ENCODE assay signal across 11 cellular contexts in genomic region chr20:34415079-34415478, GRCh38. TPM values are rescaled to one million over a fixed set of nuclear protein-coding genes. Genes with fewer than 3 reads are reported as not detected.
DNase-seq lines count a peak whose midpoint lies in the region; ATAC-seq and FAIRE-seq lines count a peak whose summit lies in the region.
"Had no signal": no experiment of that assay in that cellular context is flagged by ENCODE, and none has a peak within 500 bp of the region (broad histone marks: within the 10 kb centered on the region; RNA-seq: fewer than 3 reads in every experiment).

No MANE protein-coding gene starts in this region.

- no peak for DNase-seq in GM18507 (ENCODE audit: extremely low spot score, insufficient read length, low read depth)
- DNase-seq in SIG-M5 (lab: John Stamatoyannopoulos, UW), result peak; percentile 43
- DNase-seq in myocyte (ENCODE audit: low read depth), result peak; percentile 68
- no peak for DNase-seq in EL
- DNase-seq in naive thymus-derived CD4-positive, alpha-beta T cell, result no peak
- DNase-seq in NCI-H2107 (lab: John Stamatoyannopoulos, UW), result no peak
- DNase-seq: NCI-H2029 had no signal

- peaks cover under 1 to 26% (median 11%) of the 10 kb centered on the region in 7 donors for H3K4me1 Mint-ChIP-seq in naive thymus-derived CD4-positive, alpha-beta T cell

- H3K9me3 Mint-ChIP-seq in naive thymus-derived CD4-positive, alpha-beta T cell, result no peaks in the 10 kb centered on the region

- H3K36me3 ChIP-seq in naive thymus-derived CD4-positive, alpha-beta T cell (ENCODE audit: control insufficient read depth in 2 of 3, insufficient read depth in 3 of 3, low read length in 3 of 3), result peaks cover 0 to 49% (median 14%) of the 10 kb centered on the region in 3 experiments

- peak; percentile 74 for ATAC-seq in HG02798 (IDR thresholded peaks at IDR 0.05; ENCODE audit: poor library complexity, unreplicated experiment)
- ATAC-seq in GM19452 (IDR thresholded peaks at IDR 0.05; ENCODE audit: unreplicated experiment), result no peak
- no peak for ATAC-seq in naive thymus-derived CD4-positive, alpha-beta T cell

- no peak overlapping the region for H3K27ac ChIP-seq in naive thymus-derived CD4-positive, alpha-beta T cell (ENCODE audit: low read depth, low read length)
- H3K27ac ChIP-seq: right atrium auricular region had no signal

- POLR2A ChIA-PET in naive thymus-derived CD4-positive, alpha-beta T cell (lab: Charles Lee), result interaction anchor here (0.6 to 1.1 kb wide), 2 partner anchors 10 to 17 kb away, joined by 3 read pairs; no protein-coding TSS in a partner anchor

- H3K27me3 ChIP-seq in naive thymus-derived CD4-positive, alpha-beta T cell (ENCODE audit: control insufficient read depth in 2 of 2, insufficient read depth in 2 of 2, low read length in 2 of 2), result no peaks in the 10 kb centered on the region
- H3K27me3 ChIP-seq: right atrium auricular region had no signal

- peaks cover 9 to 33% (median 20%) of the 10 kb centered on the region in 5 donors for H3K36me3 Mint-ChIP-seq in naive thymus-derived CD4-positive, alpha-beta T cell

- intact Hi-C loops in naive thymus-derived CD4-positive, alpha-beta T cell (cut with micrococcal nuclease), result no loop called here

- H3K4me3 ChIP-seq in naive thymus-derived CD4-positive, alpha-beta T cell (ENCODE audit: low read length), result no peak overlapping the region
- H3K4me3 ChIP-seq: right atrium auricular region, thoracic aorta had no signal

- CTCF ChIA-PET in naive thymus-derived CD4-positive, alpha-beta T cell (lab: Charles Lee), result no interaction called here

- H3K9me3 ChIP-seq in naive thymus-derived CD4-positive, alpha-beta T cell (ENCODE audit: control insufficient read depth in 2 of 3, low read length in 3 of 3), result no peaks in the 10 kb centered on the region
- H3K9me3 ChIP-seq: right atrium auricular region, thoracic aorta had no signal

- FAIRE-seq in GM18507 (lab: Jason Lieb, UNC), result peak; percentile 78

- H3K4me1 ChIP-seq in naive thymus-derived CD4-positive, alpha-beta T cell (ENCODE audit: control insufficient read depth in 2 of 2, insufficient read depth in 2 of 2, low read length in 2 of 2), result no peaks in the 10 kb centered on the region

- H3K27ac Mint-ChIP-seq in naive thymus-derived CD4-positive, alpha-beta T cell, result peak overlapping the region in 2 of 9 donors; percentile 64 to 74

- no peaks in the 10 kb centered on the region for H3K27me3 Mint-ChIP-seq in naive thymus-derived CD4-positive, alpha-beta T cell

- no peak overlapping the region for H3K4me3 Mint-ChIP-seq in naive thymus-derived CD4-positive, alpha-beta T cell

RNA-seq across cellular contexts. Expression of gene ITCH, which starts 52.0 kb away (rescaled TPM):
- 51.5 and 63.7 TPM in 2 replicates for total RNA-seq in myocyte
- polyA plus RNA-seq in myocyte (2012), result 22.3 TPM
- total RNA-seq in naive thymus-derived CD4-positive, alpha-beta T cell, result 10 to 100 TPM; 50.8 to 70.4 (median 60.5) TPM
- 10 to 100 TPM; 14.6 to 21.6 TPM for polyA plus RNA-seq in naive thymus-derived CD4-positive, alpha-beta T cell

Comparison
In these comparisons a context has a peak if more than half of its experiments do, and no peak if none do; other contexts are left out.
1. DNase-seq: peak in SIG-M5 (single experiment) and myocyte (single experiment); none in GM18507 (single experiment), EL (single experiment), naive thymus-derived CD4-positive, alpha-beta T cell (0 of 9) and NCI-H2107 (single experiment).